ENCODE assay signal across 8 cellular contexts in genomic region chr5:6448622-6449464, GRCh38. TPM values are rescaled to one million over a fixed set of nuclear protein-coding genes. Genes with fewer than 3 reads are reported as not detected.
DNase-seq lines count a peak whose midpoint lies in the region; ATAC-seq, FAIRE-seq and TF ChIP-seq lines count a peak whose summit lies in the region.

TSS of gene UBE2QL1 (plus strand) at chr5:6448859. CDS start at chr5:6448894, 35 bp downstream.

- H3K27ac ChIP-seq in A673 (ENCODE audit: low read depth, low read length, poor library complexity, severe bottlenecking) (no peak within 1 kb of the TSS), stomach smooth muscle (ENCODE audit: low read length) (no peak within 1 kb of the TSS)

- FAIRE-seq in GM19239 (lab: Jason Lieb, UNC) = no peak

- TF ChIP-seq CTCF in A673 (conservative IDR thresholded peaks at IDR 0.05; ENCODE audit: low read depth, low read length) = no peak
- no peak for TF ChIP-seq CTCF in cardiac fibroblast (IDR thresholded peaks at IDR 0.05; ENCODE audit: low read depth, low read length)

- H3K9me3 ChIP-seq in A673 (ENCODE audit: low read depth, low read length, poor library complexity, severe bottlenecking) (no peaks in the 10 kb centered on the region), stomach smooth muscle (ENCODE audit: control insufficient read depth in 2 of 2, low read length in 2 of 2) (no peaks in the 10 kb centered on the region)

- H3K4me1 ChIP-seq in A673 (ENCODE audit: insufficient read depth, low read length, poor library complexity, severe bottlenecking) = no peaks in the 10 kb centered on the region
- peaks cover 15% of the 10 kb centered on the region for H3K4me1 ChIP-seq in stomach smooth muscle (ENCODE audit: control insufficient read depth, insufficient read depth, low read length)

- peaks cover 40% of the 10 kb centered on the region for H3K27me3 ChIP-seq in A673 (replicated peaks; ENCODE audit: insufficient read depth, low read depth, low read length, poor library complexity)
- peaks cover 0 to 2% of the 10 kb centered on the region in 2 donors for H3K27me3 ChIP-seq in stomach smooth muscle (ENCODE audit: control insufficient read depth in 1 of 2, insufficient read depth in 2 of 2, low read length in 2 of 2)

- CTCF ChIA-PET in A673 (lab: Charles Lee) = no interaction called here

- H3K9ac ChIP-seq in stomach smooth muscle (ENCODE audit: low read length in 2 of 2) = peak within 1 kb of the TSS; percentile 20 to 36

- ATAC-seq in GM18520 (IDR thresholded peaks at IDR 0.05; ENCODE audit: unreplicated experiment) = no peak

- BruUV-seq in A673 (replicated peaks; lab: Mats Ljungman, UMichigan) = no TSS peak

- DNase-seq in A673 (ENCODE audit: low spot score) = peak; percentile 25
- peak; percentile 50 for DNase-seq in GM19239 (ENCODE audit: insufficient read length, low spot score)
- peak; percentile 50 for DNase-seq in NCI-H2107 treated with DMSO at 0.1 percent for 48 hours (lab: John Stamatoyannopoulos, UW; ENCODE audit: unreplicated experiment)
- peak; percentile 0 to 13 for DNase-seq in cardiac fibroblast (ENCODE audit: low read depth in 2 of 2)
- peak; percentile 68 for DNase-seq in left kidney (ENCODE audit: low read depth, low spot score)
- no peak for DNase-seq in GM03348 (ENCODE audit: low spot score)

- POLR2A ChIA-PET in A673 (lab: Charles Lee; ENCODE audit: low non-redundant PET) = no interaction called here

- H3K36me3 ChIP-seq in A673 (ENCODE audit: insufficient read depth, low read length, poor library complexity, severe bottlenecking) = no peaks in the 10 kb centered on the region
- no peaks in the 10 kb centered on the region for H3K36me3 ChIP-seq in stomach smooth muscle (ENCODE audit: control insufficient read depth in 2 of 2, insufficient read depth in 2 of 2, low read length in 2 of 2)

- intact Hi-C loops in A673 (cut with micrococcal nuclease; ENCODE audit: unreplicated experiment) = no loop called here

- peak within 1 kb of the TSS; percentile 50 for H3K4me3 ChIP-seq in A673 (ENCODE audit: low read depth, low read length, poor library complexity, severe bottlenecking)
- no peak within 1 kb of the TSS for H3K4me3 ChIP-seq in cardiac fibroblast (replicated peaks in 1 of 2; ENCODE audit: low read depth in 2 of 2, low read length in 2 of 2)
- peak within 1 kb of the TSS; percentile 71 to 87 for H3K4me3 ChIP-seq in stomach smooth muscle (ENCODE audit: low read length in 2 of 2)

RNA-seq across cellular contexts. Expression of gene UBE2QL1, which starts in this region (rescaled TPM):
- 0.74 and 2.6 TPM in 2 replicates for total RNA-seq in A673 (2021)

Comparison
In these comparisons a context has a peak if more than half of its experiments do, and no peak if none do; other contexts are left out.
1. H3K4me3 ChIP-seq: peak in A673 (single experiment) and stomach smooth muscle (2 of 2); none in cardiac fibroblast (0 of 2).